Comparison of ENCODE assay signal across 8 cellular contexts in genomic region chr1:186605762-186606350, GRCh38.
A peak's percentile ranks its signal among the peaks of the same experiment; 100 is the strongest.
DNase-seq lines count a peak whose midpoint lies in the region; ATAC-seq, FAIRE-seq and TF ChIP-seq lines count a peak whose summit lies in the region.

No MANE protein-coding gene starts in this region.

- peaks cover 14 to 64% (median 35%) of the 10 kb centered on the region in 5 donors for H3K27me3 Mint-ChIP-seq in naive thymus-derived CD4-positive, alpha-beta T cell
- peaks cover 30% of the 10 kb centered on the region for H3K27me3 Mint-ChIP-seq in stimulated activated memory B cell treated with anti-CD40 and anti-IgM and Interleukin-4, amounts not matched to agents 10 μg/mL and 1 μg/mL and 100 μg/mL, for 72 hours

- no peaks in the 10 kb centered on the region for H3F3A ChIP-seq in DOHH2 (ENCODE audit: control insufficient read depth, insufficient read depth)

- H3K9ac ChIP-seq in H1 (replicated peaks in 1 of 4; ENCODE audit: extremely low read depth in 1 of 4, low read depth in 3 of 4, low read length in 3 of 4), result no peak overlapping the region

- WGBS in H1 (ENCODE audit: extremely low coverage in 1 of 2, insufficient coverage in 1 of 2, insufficient read length in 1 of 2, insufficient replicate concordance in 2 of 2, low coverage in 1 of 2, low lambda C conversion rate in 2 of 2, missing lambda C conversion rate in 1 of 2), 2 experiments, result 31% methylated on average over 3 of the region's 4 CpGs; no CpG with 5 or more reads in 1 of the 2 experiments

- H3K4me1 ChIP-seq in DOHH2 (ENCODE audit: control insufficient read depth, low read length), result no peaks in the 10 kb centered on the region
- peaks cover 0 to 4% (median under 1%) of the 10 kb centered on the region in 4 experiments; a peak in 3 of 7 replicates for H3K4me1 ChIP-seq in H1 (replicated peaks in 1 of 4; ENCODE audit: control insufficient read depth in 3 of 4, insufficient read depth in 4 of 4, low read length in 3 of 4)
- H3K4me1 ChIP-seq in naive thymus-derived CD4-positive, alpha-beta T cell (ENCODE audit: control insufficient read depth in 2 of 2, insufficient read depth in 2 of 2, low read length in 2 of 2), result no peaks in the 10 kb centered on the region

- peak; percentile 86 for ATAC-seq in GM19438 (IDR thresholded peaks at IDR 0.05; ENCODE audit: low read depth, unreplicated experiment)
- ATAC-seq in SK-N-SH treated with all-trans-retinoic acid at 6 μM for 48 hours, result peak; percentile 97
- ATAC-seq in naive thymus-derived CD4-positive, alpha-beta T cell, result peak; percentile 54
- ATAC-seq in stimulated activated memory B cell treated with anti-CD40 and anti-IgM and Interleukin-4, amounts not matched to agents 10 μg/mL and 1 μg/mL and 100 μg/mL, for 72 hours, result no peak

- no peaks in the 10 kb centered on the region for H3K4me1 Mint-ChIP-seq in naive thymus-derived CD4-positive, alpha-beta T cell
- no peaks in the 10 kb centered on the region for H3K4me1 Mint-ChIP-seq in stimulated activated memory B cell treated with anti-CD40 and anti-IgM and Interleukin-4, amounts not matched to agents 10 μg/mL and 1 μg/mL and 100 μg/mL, for 72 hours

- H2BK120ac ChIP-seq in H1 (replicated peaks; ENCODE audit: low read depth, low read length), result no peak overlapping the region

- peaks cover 0 to 12% (median 0%) of the 10 kb centered on the region in 11 donors for H3K9me3 Mint-ChIP-seq in naive thymus-derived CD4-positive, alpha-beta T cell
- H3K9me3 Mint-ChIP-seq in stimulated activated memory B cell treated with anti-CD40 and anti-IgM and Interleukin-4, amounts not matched to agents 10 μg/mL and 1 μg/mL and 100 μg/mL, for 72 hours, result peaks cover 6% of the 10 kb centered on the region

- peak; percentile 20 for DNase-seq in HPDE6-E6E7 (ENCODE audit: extremely low spot score)
- peak; percentile 41 to 63 for DNase-seq in H1 (ENCODE audit: low read depth in 1 of 2, low spot score in 2 of 2)
- DNase-seq in naive thymus-derived CD4-positive, alpha-beta T cell, result peak in 4 of 9 donors; percentile 6 to 36 (median 18)
- no peak for DNase-seq in cerebellar nuclear complex (lab: John Stamatoyannopoulos, UW)

- no peaks in the 10 kb centered on the region for H4K20me1 ChIP-seq in DOHH2 (ENCODE audit: control insufficient read depth, insufficient read depth, low read depth, low read length)
- no peaks in the 10 kb centered on the region for H4K20me1 ChIP-seq in H1 (replicated peaks in 1 of 2; ENCODE audit: control insufficient read depth in 1 of 2, insufficient read depth in 2 of 2, low read length in 2 of 2)

- no peaks in the 10 kb centered on the region for H3K9me3 ChIP-seq in DOHH2 (ENCODE audit: control insufficient read depth, insufficient read depth, low read length)
- H3K9me3 ChIP-seq in H1 (ENCODE audit: insufficient read depth in 2 of 2, low read depth in 1 of 2, low read length in 1 of 2), result no peaks in the 10 kb centered on the region
- no peaks in the 10 kb centered on the region for H3K9me3 ChIP-seq in naive thymus-derived CD4-positive, alpha-beta T cell (ENCODE audit: control insufficient read depth in 2 of 3, low read length in 3 of 3)

- no peak overlapping the region for H2BK20ac ChIP-seq in H1 (ENCODE audit: low read length)

- H3K36me3 Mint-ChIP-seq in naive thymus-derived CD4-positive, alpha-beta T cell, result no peaks in the 10 kb centered on the region
- no peaks in the 10 kb centered on the region for H3K36me3 Mint-ChIP-seq in stimulated activated memory B cell treated with anti-CD40 and anti-IgM and Interleukin-4, amounts not matched to agents 10 μg/mL and 1 μg/mL and 100 μg/mL, for 72 hours

- H3K79me2 ChIP-seq in DOHH2 (ENCODE audit: control insufficient read depth, low read length), result no peaks in the 10 kb centered on the region
- no peaks in the 10 kb centered on the region for H3K79me2 ChIP-seq in H1 (ENCODE audit: control insufficient read depth in 1 of 2, insufficient read depth in 2 of 2, low read length in 2 of 2)

- no peak overlapping the region for H3K4me3 Mint-ChIP-seq in naive thymus-derived CD4-positive, alpha-beta T cell
- no peak overlapping the region for H3K4me3 Mint-ChIP-seq in stimulated activated memory B cell treated with anti-CD40 and anti-IgM and Interleukin-4, amounts not matched to agents 10 μg/mL and 1 μg/mL and 100 μg/mL, for 72 hours

- no peak overlapping the region for H4K91ac ChIP-seq in H1 (replicated peaks; ENCODE audit: insufficient read length, low read length)

- no peak overlapping the region for H3K4me2 ChIP-seq in DOHH2 (ENCODE audit: low read length)
- no peak overlapping the region for H3K4me2 ChIP-seq in H1 (ENCODE audit: insufficient read depth in 1 of 2, low read depth in 2 of 2, low read length in 2 of 2)

- H3K27ac ChIP-seq in DOHH2 (ENCODE audit: low read depth, low read length), result no peak overlapping the region
- no peak overlapping the region for H3K27ac ChIP-seq in H1 (ENCODE audit: low read depth, low read length)
- H3K27ac ChIP-seq in naive thymus-derived CD4-positive, alpha-beta T cell (ENCODE audit: low read depth, low read length), result no peak overlapping the region

- no peak overlapping the region; the same call in 1 of the 2 replicates for H3K18ac ChIP-seq in H1 (ENCODE audit: extremely low read depth, low read length)

- H2BK12ac ChIP-seq in H1 (ENCODE audit: low read depth, low read length), result no peak overlapping the region

- H3K9me2 ChIP-seq in DOHH2 (replicated peaks; ENCODE audit: control insufficient read depth, low read length), result no peaks in the 10 kb centered on the region

- intact Hi-C loops in naive thymus-derived CD4-positive, alpha-beta T cell (cut with micrococcal nuclease), result loop anchor here in 1 of 2 donors (1.0 to 5.0 kb wide), 5 partner anchors 8 to 380 kb away; no protein-coding TSS in a partner anchor

- TF ChIP-seq RAD21 in H1 (IDR thresholded peaks at IDR 0.05 in 1 of 2, conservative IDR thresholded peaks at IDR 0.05 in 1 of 2; ENCODE audit: low read depth in 2 of 2, low read length in 2 of 2), result peak; percentile 98

- H2AK5ac ChIP-seq in H1 (ENCODE audit: low read depth, low read length), result no peak overlapping the region

- TF ChIP-seq EP300 in H1 (IDR thresholded peaks at IDR 0.05; ENCODE audit: borderline replicate concordance in 1 of 2, low read depth in 2 of 2, low read length in 2 of 2), result no peak

- H3K4me3 ChIP-seq in DOHH2 (ENCODE audit: low read length) (no peak overlapping the region), H1 (ENCODE audit: extremely low read depth in 1 of 4, insufficient read depth in 2 of 4, low read depth in 3 of 4, low read length in 4 of 4) (no peak overlapping the region)
- H3K4me3 ChIP-seq in naive thymus-derived CD4-positive, alpha-beta T cell (ENCODE audit: low read length), result no peak overlapping the region

- no peak overlapping the region for H3K27ac Mint-ChIP-seq in naive thymus-derived CD4-positive, alpha-beta T cell
- no peak overlapping the region for H3K27ac Mint-ChIP-seq in stimulated activated memory B cell treated with anti-CD40 and anti-IgM and Interleukin-4, amounts not matched to agents 10 μg/mL and 1 μg/mL and 100 μg/mL, for 72 hours

- CTCF ChIA-PET in H1 (lab: Charles Lee; ENCODE audit: partially characterized antibody), result interaction anchor here (0.6 to 3.9 kb wide), 36 partner anchors 9 to 1881 kb away, joined by 3 to 37 read pairs (median 4); partner anchors contain the start of gene PTGS2
- CTCF ChIA-PET in naive thymus-derived CD4-positive, alpha-beta T cell (lab: Charles Lee), result interaction anchor here (1.4 kb wide), 1 partner anchor 380 kb away, joined by 5 read pairs; no protein-coding TSS in a partner anchor

- H3K23me2 ChIP-seq in H1 (ENCODE audit: low read depth, low read length), result no peaks in the 10 kb centered on the region

- FAIRE-seq in H1 (lab: Jason Lieb, UNC), result peak; percentile 84

- H4K5ac ChIP-seq in H1 (ENCODE audit: insufficient read length, low read depth, low read length), result no peak overlapping the region

- no peak overlapping the region for H3K14ac ChIP-seq in H1 (ENCODE audit: insufficient read length)

- no peak overlapping the region for H3K56ac ChIP-seq in H1 (replicated peaks; ENCODE audit: insufficient read length, low read depth, low read length)

- H2BK5ac ChIP-seq in H1 (ENCODE audit: low read depth, low read length), result 0 out of 2 replicates have a peak overlapping the region, but pooled peaks have one; percentile 9

- H4K8ac ChIP-seq in H1 (ENCODE audit: extremely low read depth, insufficient read depth, low read length), result no peak overlapping the region

- H3K4ac ChIP-seq in H1 (replicated peaks; ENCODE audit: insufficient read length, low read depth, low read length), result no peak overlapping the region

- POLR2A ChIA-PET in H1 (lab: Charles Lee; ENCODE audit: partially characterized antibody), result no interaction called here
- POLR2A ChIA-PET in naive thymus-derived CD4-positive, alpha-beta T cell (lab: Charles Lee), result no interaction called here

- H3K27me3 ChIP-seq in DOHH2 (ENCODE audit: control insufficient read depth, low read length) (no peaks in the 10 kb centered on the region), H1 (replicated peaks in 1 of 4; ENCODE audit: control insufficient read depth in 3 of 4, extremely low read depth in 1 of 4, insufficient read depth in 3 of 4, low read length in 3 of 4) (no peaks in the 10 kb centered on the region)
- H3K27me3 ChIP-seq in naive thymus-derived CD4-positive, alpha-beta T cell (ENCODE audit: control insufficient read depth in 2 of 2, insufficient read depth in 2 of 2, low read length in 2 of 2), result no peaks in the 10 kb centered on the region

- no peak for TF ChIP-seq POLR2A in H1 (IDR thresholded peaks at IDR 0.05; ENCODE audit: control extremely low read depth in 1 of 2, low read depth in 2 of 2, low read length in 2 of 2)

- no peaks in the 10 kb centered on the region for H3K79me1 ChIP-seq in H1 (ENCODE audit: low read depth, low read length)

- H3K36me3 ChIP-seq in DOHH2 (ENCODE audit: control insufficient read depth, low read length) (no peaks in the 10 kb centered on the region), H1 (ENCODE audit: control insufficient read depth in 2 of 4, insufficient read depth in 4 of 4, low read length in 3 of 4) (no peaks in the 10 kb centered on the region)
- H3K36me3 ChIP-seq in naive thymus-derived CD4-positive, alpha-beta T cell (ENCODE audit: control insufficient read depth in 2 of 3, insufficient read depth in 3 of 3, low read length in 3 of 3), result no peaks in the 10 kb centered on the region

- peak; percentile 66 for TF ChIP-seq CTCF in DOHH2 (IDR thresholded peaks at IDR 0.05; ENCODE audit: low read depth, low read length, poor library complexity, severe bottlenecking)
- peak; percentile 69 to 89 (median 86) for TF ChIP-seq CTCF in H1 (IDR thresholded peaks at IDR 0.05; ENCODE audit: control extremely low read depth in 1 of 3, insufficient read depth in 1 of 3, low read depth in 1 of 3, low read length in 3 of 3)

- H2AFZ ChIP-seq in H1 (ENCODE audit: low read length), result peak overlapping the region; percentile 88

- no peak overlapping the region for H2BK15ac ChIP-seq in H1 (ENCODE audit: low read length)

- H3K23ac ChIP-seq in H1 (ENCODE audit: insufficient read length), result no peak overlapping the region

TF ChIP-seq in H1, 55 proteins besides CTCF, POLR2A, EP300 and RAD21:
- TF ChIP-seq TAF7 (optimal IDR thresholded peaks at IDR 0.05; ENCODE audit: borderline replicate concordance, low read depth, low read length), result no peak

Comparison
In these comparisons a context has a peak if more than half of its experiments do, and no peak if none do; other contexts are left out.
1. DNase-seq: peak in HPDE6-E6E7 (single experiment) and H1 (2 of 2); none in cerebellar nuclear complex (0 of 2).